ENCODE assay signal across 16 cellular contexts in the genomic region with DNA sequence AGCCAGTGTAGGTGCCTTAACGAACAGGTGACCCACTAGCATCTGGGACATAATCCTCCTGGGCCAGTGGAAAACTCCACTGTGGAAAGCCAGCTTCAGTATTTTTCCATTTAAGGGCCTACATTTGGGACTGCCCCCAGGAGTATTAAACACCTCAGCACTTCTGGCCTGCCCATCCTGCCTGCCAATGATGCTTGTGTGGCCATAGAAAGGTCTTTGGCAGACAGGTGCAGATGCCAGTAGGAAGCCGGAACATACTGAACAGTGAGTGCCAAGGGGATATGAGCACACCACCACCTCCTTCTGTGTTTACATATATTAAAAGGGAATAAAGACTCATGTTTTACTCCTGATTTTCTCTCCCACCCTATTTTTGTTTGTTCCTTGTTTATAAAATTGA. TPM values are rescaled to one million over a fixed set of nuclear protein-coding genes. Genes with fewer than 3 reads are reported as not detected.
A peak's percentile ranks its signal among the peaks of the same experiment; 100 is the strongest.
DNase-seq lines count a peak whose midpoint lies in the region; TF ChIP-seq lines count a peak whose summit lies in the region.
"Had no signal": no experiment of that assay in that cellular context is flagged by ENCODE, and none has a peak within 500 bp of the region (broad histone marks: within the 10 kb centered on the region; RNA-seq: fewer than 3 reads in every experiment).

No MANE protein-coding gene starts in this region.

- H3K9me2 ChIP-seq in Karpas-422 (replicated peaks; ENCODE audit: insufficient read depth, low read length): no peaks in the 10 kb centered on the region

- H3K4me3 ChIP-seq in Karpas-422 (ENCODE audit: low read length): no peak overlapping the region

- no peak overlapping the region for H3K9ac ChIP-seq in Karpas-422 (ENCODE audit: low read length)

- H3K4me3 Mint-ChIP-seq in Calu3 (ENCODE audit: low read depth, unreplicated experiment) (no peak overlapping the region), nephron (no peak overlapping the region)
- H3K4me3 Mint-ChIP-seq in activated CD4-positive, alpha-beta memory T cell treated with anti-CD3 and anti-CD28 coated beads for 36 hours: no peak overlapping the region
- H3K4me3 Mint-ChIP-seq: B cell; CD4-positive, alpha-beta T cell; HFFc6 had no signal

- BruUV-seq in Calu3 (replicated peaks; lab: Mats Ljungman, UMichigan): no TSS peak

- no peaks in the 10 kb centered on the region for H3K9me3 Mint-ChIP-seq in Calu3 (ENCODE audit: low read depth, unreplicated experiment)
- H3K9me3 Mint-ChIP-seq in nephron: no peaks in the 10 kb centered on the region
- no peaks in the 10 kb centered on the region for H3K9me3 Mint-ChIP-seq in activated CD4-positive, alpha-beta memory T cell treated with anti-CD3 and anti-CD28 coated beads for 36 hours
- H3K9me3 Mint-ChIP-seq: CD4-positive, alpha-beta T cell; HFFc6 had no signal

- no peak overlapping the region for H3K4me2 ChIP-seq in Karpas-422 (ENCODE audit: low read depth, low read length, poor library complexity, severe bottlenecking)

- H3K27me3 ChIP-seq in Karpas-422 (ENCODE audit: low read length): no peaks in the 10 kb centered on the region

- H3K79me2 ChIP-seq in Karpas-422 (ENCODE audit: low read length): peaks cover 38% of the 10 kb centered on the region

- H3K27ac Mint-ChIP-seq in Calu3 (ENCODE audit: unreplicated experiment) (peak overlapping the region; percentile 36), nephron (peak overlapping the region; percentile 28 to 71 (median 55))
- no peak overlapping the region for H3K27ac Mint-ChIP-seq in activated CD4-positive, alpha-beta memory T cell treated with anti-CD3 and anti-CD28 coated beads for 36 hours
- H3K27ac Mint-ChIP-seq: B cell; CD4-positive, alpha-beta T cell; HFFc6 had no signal

- TF ChIP-seq CTCF in 22Rv1 (IDR thresholded peaks at IDR 0.05) (no peak), Calu3 (IDR thresholded peaks at IDR 0.05; ENCODE audit: unreplicated experiment) (no peak), nephron (IDR thresholded peaks at IDR 0.05; ENCODE audit: unreplicated experiment in 3 of 3) (no peak)

- H3K27ac ChIP-seq in 22Rv1 (peak overlapping the region; percentile 66), Karpas-422 (ENCODE audit: low read length) (no peak overlapping the region)
- H3K27ac ChIP-seq: HL-60 had no signal

- intact Hi-C loops in Calu3 (cut with micrococcal nuclease; ENCODE audit: unreplicated experiment): no loop called here
- intact Hi-C loops in activated CD4-positive, alpha-beta memory T cell treated with anti-CD3 and anti-CD28 coated beads for 36 hours (cut with micrococcal nuclease): no loop called here

- no peaks in the 10 kb centered on the region; the same call in 1 of the 2 replicates for H3K4me1 ChIP-seq in Karpas-422 (ENCODE audit: low read length)

- H3K27me3 Mint-ChIP-seq in Calu3 (ENCODE audit: unreplicated experiment): no peaks in the 10 kb centered on the region
- H3K27me3 Mint-ChIP-seq in nephron (ENCODE audit: low read depth): no peaks in the 10 kb centered on the region
- no peaks in the 10 kb centered on the region for H3K27me3 Mint-ChIP-seq in activated CD4-positive, alpha-beta memory T cell treated with anti-CD3 and anti-CD28 coated beads for 36 hours
- H3K27me3 Mint-ChIP-seq: B cell; CD4-positive, alpha-beta T cell had no signal

- H2AFZ ChIP-seq in Karpas-422 (ENCODE audit: low read length): no peak overlapping the region

- CTCF ChIA-PET in Calu3 (lab: Charles Lee): no interaction called here
- CTCF ChIA-PET in activated CD4-positive, alpha-beta memory T cell treated with anti-CD3 and anti-CD28 coated beads for 36 hours (lab: Charles Lee): interaction anchor here (1.2 to 1.4 kb wide), 2 partner anchors 10 to 441 kb away, joined by 3 read pairs; no protein-coding TSS in a partner anchor

- peaks cover 51% of the 10 kb centered on the region for H3K36me3 ChIP-seq in Karpas-422 (ENCODE audit: insufficient read depth, low read length)

- POLR2A ChIA-PET in activated CD4-positive, alpha-beta memory T cell treated with anti-CD3 and anti-CD28 coated beads for 36 hours (lab: Charles Lee): no interaction called here

- H3K9me3 ChIP-seq in Karpas-422 (ENCODE audit: low read length): no peaks in the 10 kb centered on the region

- H3K4me1 Mint-ChIP-seq in Calu3 (ENCODE audit: low read depth, unreplicated experiment) (peaks cover 16% of the 10 kb centered on the region), nephron (no peaks in the 10 kb centered on the region)
- no peaks in the 10 kb centered on the region for H3K4me1 Mint-ChIP-seq in activated CD4-positive, alpha-beta memory T cell treated with anti-CD3 and anti-CD28 coated beads for 36 hours (ENCODE audit: low read depth)
- H3K4me1 Mint-ChIP-seq: B cell had no signal

- DNase-seq in Calu3: no peak
- DNase-seq in cerebellar cortex (ENCODE audit: low spot score): peak; percentile 90
- DNase-seq in activated CD4-positive, alpha-beta memory T cell treated with anti-CD3 and anti-CD28 coated beads for 36 hours: no peak
- no peak for DNase-seq in glomerular visceral epithelial cell (ENCODE audit: extremely low spot score)
- DNase-seq in Karpas-422: no peak
- DNase-seq: CD4-positive, alpha-beta T cell; DND-41; GF-D8; HCEC 1CT; HFFc6; IMR-90; KBM-7 had no signal

- H3K36me3 Mint-ChIP-seq in Calu3 (ENCODE audit: insufficient read depth, unreplicated experiment): no peaks in the 10 kb centered on the region
- H3K36me3 Mint-ChIP-seq in nephron (ENCODE audit: low read depth): peaks cover 27% of the 10 kb centered on the region
- peaks cover 40% of the 10 kb centered on the region for H3K36me3 Mint-ChIP-seq in activated CD4-positive, alpha-beta memory T cell treated with anti-CD3 and anti-CD28 coated beads for 36 hours

- no peaks in the 10 kb centered on the region for H4K20me1 ChIP-seq in Karpas-422 (ENCODE audit: insufficient read depth, low read depth, low read length)

RNA-seq across cellular contexts. Expression of gene MCM8, which starts 19.9 kb away (rescaled TPM):
- 18.4 and 20.6 TPM in 2 replicates for total RNA-seq in Calu3 (2022)
- 10 to 100 TPM; 46.8 to 50.7 TPM for total RNA-seq in activated CD4-positive, alpha-beta memory T cell treated with anti-CD3 and anti-CD28 coated beads for 36 hours
- 11.5 and 12.6 TPM in 2 replicates for total RNA-seq in Karpas-422 (2014; rRNA removed; shearing (Covaris generic); ENCODE audit: low replicate concordance)

RNA-seq across cellular contexts. Expression of gene TRMT6, which starts 20.0 kb away (rescaled TPM):
- total RNA-seq in Calu3 (2022): 14.2 and 15.5 TPM in 2 replicates
- total RNA-seq in activated CD4-positive, alpha-beta memory T cell treated with anti-CD3 and anti-CD28 coated beads for 36 hours: 10 to 100 TPM; 24.9 to 27.1 TPM
- 21.1 and 26.8 TPM in 2 replicates for total RNA-seq in Karpas-422 (2014; rRNA removed; shearing (Covaris generic); ENCODE audit: low replicate concordance)

RNA-seq across cellular contexts. Expression of gene CRLS1, which starts 35.5 kb away (rescaled TPM):
- 21.6 and 25.4 TPM in 2 replicates for total RNA-seq in Calu3 (2022)
- 10 to 100 TPM; 36.5 to 38.4 TPM for total RNA-seq in activated CD4-positive, alpha-beta memory T cell treated with anti-CD3 and anti-CD28 coated beads for 36 hours
- 44.0 and 132 TPM in 2 replicates for total RNA-seq in Karpas-422 (2014; rRNA removed; shearing (Covaris generic); ENCODE audit: low replicate concordance)

RNA-seq across cellular contexts. Expression of gene CHGB, which starts 59.1 kb away (rescaled TPM):
- total RNA-seq in Calu3 (2022): 0.15 TPM in 1 of 2 replicates, not detected in the other
- total RNA-seq in activated CD4-positive, alpha-beta memory T cell treated with anti-CD3 and anti-CD28 coated beads for 36 hours: under 1 TPM in 1 of 2 experiments, not detected in 1; 0.21 TPM
- 0.07 and 0.11 TPM in 2 replicates for total RNA-seq in Karpas-422 (2014; rRNA removed; shearing (Covaris generic); ENCODE audit: low replicate concordance)
- total RNA-seq: B cell had no signal
